ENCODE assay signal across 8 cellular contexts in the genomic region with DNA sequence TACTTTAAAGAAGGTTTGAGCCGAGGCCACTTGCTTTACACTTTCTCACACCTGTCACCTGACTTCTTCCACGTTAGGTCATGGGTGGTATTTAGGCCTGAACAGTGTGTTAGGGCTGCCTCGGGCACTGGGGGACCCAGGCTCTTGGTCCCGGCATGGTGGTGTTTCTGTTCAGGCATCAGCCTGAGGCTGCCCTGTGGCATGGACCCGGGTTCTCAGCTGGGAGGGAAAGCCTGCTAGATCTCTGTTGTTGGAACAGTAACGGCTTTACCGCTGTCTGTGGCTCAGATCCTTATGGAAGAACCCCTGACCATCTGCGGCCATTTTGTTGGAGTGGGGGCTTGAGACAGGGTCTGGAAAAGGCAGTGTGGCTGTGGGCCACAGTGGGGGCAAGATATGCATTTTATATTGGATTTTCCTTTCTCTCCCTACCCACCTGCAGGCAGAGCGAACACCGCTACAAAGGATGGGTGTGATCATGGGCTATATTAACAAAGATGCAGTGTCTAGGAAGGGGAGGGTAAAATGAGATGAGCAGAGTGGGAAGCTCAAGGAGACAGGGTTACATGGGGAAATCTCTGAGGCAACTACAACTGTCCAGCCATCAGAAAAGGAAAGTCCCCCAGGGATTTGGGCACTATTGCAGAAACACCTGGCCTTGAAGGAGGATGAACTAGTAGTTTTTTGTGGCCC. TPM values are rescaled to one million over a fixed set of nuclear protein-coding genes. Genes with fewer than 3 reads are reported as not detected.
A peak's percentile ranks its signal among the peaks of the same experiment; 100 is the strongest.
DNase-seq lines count a peak whose midpoint lies in the region; ATAC-seq and TF ChIP-seq lines count a peak whose summit lies in the region.

No MANE protein-coding gene starts in this region.

- POLR2A ChIA-PET in Panc1 (lab: Charles Lee) = no interaction called here

- no TSS peak for BruUV-seq in Panc1 (replicated peaks; lab: Mats Ljungman, UMichigan)

- WGBS in esophagus muscularis mucosa = 62% methylated on average over 10 of the region's 10 CpGs

- no peak for ATAC-seq in activated T-cell treated with anti-CD3 and anti-CD28 coated beads, Interleukin-2, amount 50 U/mL, for 4 hours
- ATAC-seq in Panc1 = no peak
- no peak for ATAC-seq in stimulated activated naive CD8-positive, alpha-beta T cell treated with anti-CD3 and anti-CD28 coated beads, Interleukin-15, amount 100 ng/mL, for 72 hours
- ATAC-seq in HG03442 (IDR thresholded peaks at IDR 0.05; ENCODE audit: unreplicated experiment) = no peak

- peaks cover 3% of the 10 kb centered on the region for H3K4me1 Mint-ChIP-seq in activated T-cell treated with anti-CD3 and anti-CD28 coated beads, Interleukin-2, amount 50 U/mL, for 4 hours (ENCODE audit: low read depth)
- peaks cover 19% of the 10 kb centered on the region for H3K4me1 Mint-ChIP-seq in stimulated activated naive CD8-positive, alpha-beta T cell treated with anti-CD3 and anti-CD28 coated beads, Interleukin-15, amount 100 ng/mL, for 72 hours

- H3K27ac ChIP-seq in Panc1 (ENCODE audit: low read length) (no peak overlapping the region), esophagus muscularis mucosa (replicated peaks in 1 of 4) (peak overlapping the region in 1 of 4 donors; percentile 49), uterus (no peak overlapping the region)

- H3K27ac Mint-ChIP-seq in stimulated activated naive CD8-positive, alpha-beta T cell treated with anti-CD3 and anti-CD28 coated beads, Interleukin-15, amount 100 ng/mL, for 72 hours = no peak overlapping the region

- in situ Hi-C loops in Panc1 (cut with HindIII; ENCODE audit: low pct_unique_long_range_greater_than_20kb, low sequenced_read_pairs) = no loop called here

- H3K4me3 ChIP-seq in Panc1 (ENCODE audit: low read depth in 2 of 2, low read length in 2 of 2) (peak overlapping the region; percentile 46 to 57; a peak in 3 of 4 replicates), esophagus muscularis mucosa (peak overlapping the region; percentile 61 to 81 (median 62)), uterus (no peak overlapping the region)

- TF ChIP-seq EP300 in esophagus muscularis mucosa (IDR thresholded peaks at IDR 0.05) = no peak

- H3K36me3 Mint-ChIP-seq in activated T-cell treated with anti-CD3 and anti-CD28 coated beads, Interleukin-2, amount 50 U/mL, for 4 hours (ENCODE audit: insufficient read depth) = no peaks in the 10 kb centered on the region

- H3K4me1 ChIP-seq in Panc1 (ENCODE audit: control insufficient read depth, insufficient read depth, low read length) = no peaks in the 10 kb centered on the region
- peaks cover 6 to 30% (median 26%) of the 10 kb centered on the region in 4 donors for H3K4me1 ChIP-seq in esophagus muscularis mucosa
- peaks cover 0 to 5% of the 10 kb centered on the region in 2 donors for H3K4me1 ChIP-seq in uterus

- H3K9me3 Mint-ChIP-seq in activated T-cell treated with anti-CD3 and anti-CD28 coated beads, Interleukin-2, amount 50 U/mL, for 4 hours = no peaks in the 10 kb centered on the region
- H3K9me3 Mint-ChIP-seq in stimulated activated naive CD8-positive, alpha-beta T cell treated with anti-CD3 and anti-CD28 coated beads, Interleukin-15, amount 100 ng/mL, for 72 hours = no peaks in the 10 kb centered on the region

- peak overlapping the region; percentile 71 for H3K4me3 Mint-ChIP-seq in activated T-cell treated with anti-CD3 and anti-CD28 coated beads, Interleukin-2, amount 50 U/mL, for 4 hours
- H3K4me3 Mint-ChIP-seq in stimulated activated naive CD8-positive, alpha-beta T cell treated with anti-CD3 and anti-CD28 coated beads, Interleukin-15, amount 100 ng/mL, for 72 hours = peak overlapping the region; percentile 83 to 87

- H3K27me3 Mint-ChIP-seq in activated T-cell treated with anti-CD3 and anti-CD28 coated beads, Interleukin-2, amount 50 U/mL, for 4 hours (ENCODE audit: low read depth) = peaks cover 2% of the 10 kb centered on the region
- peaks cover 19% of the 10 kb centered on the region for H3K27me3 Mint-ChIP-seq in stimulated activated naive CD8-positive, alpha-beta T cell treated with anti-CD3 and anti-CD28 coated beads, Interleukin-15, amount 100 ng/mL, for 72 hours

- intact Hi-C loops in Panc1 (cut with micrococcal nuclease; ENCODE audit: unreplicated experiment) (no loop called here), esophagus muscularis mucosa (cut with DNase I) (no loop called here), uterus (cut with DNase I; ENCODE audit: low total_unique reads) (no loop called here)

- TF ChIP-seq POLR2A in esophagus muscularis mucosa (IDR thresholded peaks at IDR 0.05; ENCODE audit: low read depth) (no peak), uterus (IDR thresholded peaks at IDR 0.05) (no peak)

- H3K9me3 ChIP-seq in Panc1 (ENCODE audit: control insufficient read depth, insufficient read depth, low read depth, low read length) (no peaks in the 10 kb centered on the region), esophagus muscularis mucosa (no peaks in the 10 kb centered on the region), uterus (no peaks in the 10 kb centered on the region)

- CTCF ChIA-PET in Panc1 (lab: Charles Lee) = no interaction called here

- no peak for DNase-seq in activated T-cell treated with anti-CD3 and anti-CD28 coated beads, Interleukin-2, amount 50 U/mL, for 4 hours
- DNase-seq in activated T-cell treated with anti-CD3 and anti-CD28 coated beads, Interleukin-2, amount 50 U/mL, for 1 hour = no peak
- DNase-seq in Panc1 (ENCODE audit: low read depth, low spot score) (no peak), esophagus muscularis mucosa (ENCODE audit: extremely low spot score) (no peak), uterus (no peak), dermis blood vessel endothelial cell (no peak)
- no peak for DNase-seq in stimulated activated naive CD8-positive, alpha-beta T cell treated with anti-CD3 and anti-CD28 coated beads, Interleukin-15, amount 100 ng/mL, for 72 hours

- no peaks in the 10 kb centered on the region; the same call in 1 of the 2 replicates for H3K36me3 ChIP-seq in Panc1 (ENCODE audit: control insufficient read depth, insufficient read depth, low read length)
- no peaks in the 10 kb centered on the region for H3K36me3 ChIP-seq in esophagus muscularis mucosa
- no peaks in the 10 kb centered on the region for H3K36me3 ChIP-seq in uterus

- TF ChIP-seq CTCF in Panc1 (IDR thresholded peaks at IDR 0.05) (no peak), esophagus muscularis mucosa (IDR thresholded peaks at IDR 0.05) (no peak), uterus (IDR thresholded peaks at IDR 0.05) (no peak)

- H3K27me3 ChIP-seq in Panc1 (ENCODE audit: control insufficient read depth, insufficient read depth, low read length) = no peaks in the 10 kb centered on the region
- peaks cover 0 to 8% (median 0%) of the 10 kb centered on the region in 4 donors for H3K27me3 ChIP-seq in esophagus muscularis mucosa
- H3K27me3 ChIP-seq in uterus = no peaks in the 10 kb centered on the region

RNA-seq across cellular contexts. Expression of a gene that starts 1.6 kb away (rescaled TPM):
- under 1 TPM; 0.60 to 0.95 (median 0.68) TPM for total RNA-seq in activated T-cell treated with anti-CD3 and anti-CD28 coated beads, Interleukin-2, amount 50 U/mL, for 4 hours
- total RNA-seq in Panc1 (2021; ENCODE audit: unreplicated experiment) = 0.67 TPM
- polyA plus RNA-seq in Panc1 (2012; ENCODE audit: insufficient read length) = 1.1 TPM
- total RNA-seq in esophagus muscularis mucosa = 1 to 10 TPM in 2 of 4 donors, under 1 TPM in 1, not detected in 1; 0.66 to 6.5 (median 2.5) TPM
- total RNA-seq in uterus = 1 to 10 TPM in 1 of 4 donors, under 1 TPM in 1, not detected in 2; 0.83 to 3.9 TPM
- total RNA-seq in dermis blood vessel endothelial cell = 0.65 and 3.6 TPM in 2 replicates

RNA-seq across cellular contexts. Expression of a gene that starts 38.5 kb away (rescaled TPM):
- 1 to 10 TPM; 3.2 to 4.2 (median 3.4) TPM for total RNA-seq in activated T-cell treated with anti-CD3 and anti-CD28 coated beads, Interleukin-2, amount 50 U/mL, for 4 hours
- total RNA-seq in Panc1 (2021; ENCODE audit: unreplicated experiment) (8.6 TPM), esophagus muscularis mucosa (1 to 10 TPM; 1.7 to 3.6 (median 2.4) TPM), uterus (1 to 10 TPM in 2 of 4 donors, under 1 TPM in 2; 0.29 to 4.6 (median 0.91) TPM), dermis blood vessel endothelial cell (0.85 and 2.7 TPM in 2 replicates)
- 1.1 TPM for polyA plus RNA-seq in Panc1 (2012; ENCODE audit: insufficient read length)

Comparison
In these comparisons a context has a peak if more than half of its experiments do, and no peak if none do; other contexts are left out.
1. H3K4me3 ChIP-seq: peak in Panc1 (2 of 2) and esophagus muscularis mucosa (4 of 4); none in uterus (0 of 2).